In the genomic region with DNA sequence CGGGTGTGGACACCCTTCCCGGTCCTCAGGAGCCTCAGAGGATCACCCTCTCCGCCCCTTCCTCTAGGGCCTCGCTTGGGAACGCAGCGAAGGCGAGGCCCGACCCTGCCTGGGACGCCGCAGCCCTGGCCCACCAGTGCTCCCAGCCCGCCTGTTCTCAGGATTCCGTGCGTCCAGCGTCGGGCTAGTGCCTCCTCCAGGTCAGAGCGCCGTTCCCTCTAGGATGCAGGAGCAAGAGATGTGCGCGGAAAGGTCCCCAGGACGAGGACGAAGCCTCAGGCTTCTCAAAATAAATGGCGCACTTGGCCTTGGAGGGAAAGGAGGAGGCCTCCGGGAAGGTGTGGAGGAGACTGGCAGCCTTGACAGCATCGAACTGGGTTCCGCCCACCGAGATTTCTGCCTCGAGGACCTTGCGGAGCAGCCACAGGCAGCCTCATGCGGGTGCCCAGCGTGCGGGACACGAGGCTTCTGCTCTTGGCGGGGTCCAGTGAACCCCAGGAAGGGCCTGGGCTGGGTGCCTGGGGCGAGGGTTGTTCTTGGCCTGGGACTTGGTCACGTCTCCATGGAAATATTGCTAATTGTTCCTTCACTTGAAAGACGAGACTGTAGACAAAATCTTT, we compare ENCODE assay signal across 19 cellular contexts. TPM values are rescaled to one million over a fixed set of nuclear protein-coding genes. Genes with fewer than 3 reads are reported as not detected.
DNase-seq lines count a peak whose midpoint lies in the region; ATAC-seq and TF ChIP-seq lines count a peak whose summit lies in the region.
"Had no signal": no experiment of that assay in that cellular context is flagged by ENCODE, and none has a peak within 500 bp of the region (broad histone marks: within the 10 kb centered on the region; RNA-seq: fewer than 3 reads in every experiment).

No MANE protein-coding gene starts in this region.

- H3K14ac ChIP-seq in neuronal stem cell (ENCODE audit: low read length) (no peak overlapping the region), mesenchymal stem cell (ENCODE audit: low read length in 2 of 2) (no peak overlapping the region)

- peak; percentile 85 for ATAC-seq in WTC11
- no peak for ATAC-seq in HG02970 (IDR thresholded peaks at IDR 0.05; ENCODE audit: low FRiP score, unreplicated experiment)

- H3K27ac ChIP-seq in neuronal stem cell (replicated peaks; ENCODE audit: low read length) (no peak overlapping the region), mesenchymal stem cell (ENCODE audit: low read length, poor library complexity, severe bottlenecking) (no peak overlapping the region), mesendoderm (ENCODE audit: low read depth, low read length) (no peak overlapping the region)

- H3K23ac ChIP-seq in neuronal stem cell (ENCODE audit: low read depth, low read length, poor library complexity) = no peak overlapping the region
- no peak overlapping the region for H3K23ac ChIP-seq in mesenchymal stem cell (ENCODE audit: low read length in 2 of 2)
- H3K23ac ChIP-seq in mesendoderm (ENCODE audit: low read length) = no peak overlapping the region

- H3K27ac Mint-ChIP-seq in WTC11 = no peak overlapping the region
- H3K27ac Mint-ChIP-seq: CD4-positive, CD25-positive, alpha-beta regulatory T cell; CD8-positive, alpha-beta memory T cell; IgD-negative memory B cell had no signal

- H3K9me3 Mint-ChIP-seq in WTC11 = no peaks in the 10 kb centered on the region
- H3K9me3 Mint-ChIP-seq: IgD-negative memory B cell had no signal

- no peak overlapping the region for H4K91ac ChIP-seq in neuronal stem cell (ENCODE audit: low read depth, low read length, poor library complexity)
- H4K91ac ChIP-seq in mesenchymal stem cell (ENCODE audit: low read length) = no peak overlapping the region

- H3K4me3 Mint-ChIP-seq in WTC11 = no peak overlapping the region
- H3K4me3 Mint-ChIP-seq: CD4-positive, CD25-positive, alpha-beta regulatory T cell; CD8-positive, alpha-beta memory T cell; IgD-negative memory B cell had no signal

- H3K36me3 Mint-ChIP-seq in WTC11 = no peaks in the 10 kb centered on the region
- H3K36me3 Mint-ChIP-seq: CD4-positive, CD25-positive, alpha-beta regulatory T cell; CD8-positive, alpha-beta memory T cell; IgD-negative memory B cell had no signal

- no peak overlapping the region for H3K4me2 ChIP-seq in neuronal stem cell (ENCODE audit: insufficient read depth, low read length, poor library complexity, severe bottlenecking)
- H3K4me2 ChIP-seq in mesenchymal stem cell (ENCODE audit: low read length, poor library complexity, severe bottlenecking) = no peak overlapping the region
- no peak overlapping the region for H3K4me2 ChIP-seq in mesendoderm (ENCODE audit: low read length)

- H3K9me3 ChIP-seq in neuronal stem cell (replicated peaks in 1 of 2; ENCODE audit: control insufficient read depth in 2 of 2, insufficient read depth in 1 of 2, low read depth in 1 of 2, low read length in 2 of 2) (no peaks in the 10 kb centered on the region), mesenchymal stem cell (ENCODE audit: control insufficient read depth, low read length) (no peaks in the 10 kb centered on the region)
- H3K9me3 ChIP-seq: BE2C had no signal

- H2BK12ac ChIP-seq in neuronal stem cell (ENCODE audit: low read length) (no peak overlapping the region), mesenchymal stem cell (ENCODE audit: low read length in 2 of 2) (no peak overlapping the region)

- no peak overlapping the region for H2BK120ac ChIP-seq in neuronal stem cell (ENCODE audit: low read depth, low read length)
- H2BK120ac ChIP-seq in mesenchymal stem cell (ENCODE audit: low read depth, low read length) = no peak overlapping the region
- no peak overlapping the region for H2BK120ac ChIP-seq in mesendoderm (ENCODE audit: low read depth, low read length)

- peak overlapping the region; percentile 65 for H4K8ac ChIP-seq in neuronal stem cell (ENCODE audit: low read depth, low read length)
- no peak overlapping the region for H4K8ac ChIP-seq in mesenchymal stem cell (ENCODE audit: low read length)
- H4K8ac ChIP-seq in mesendoderm (ENCODE audit: low read depth, low read length) = no peak overlapping the region

- H3K27me3 Mint-ChIP-seq in WTC11 (ENCODE audit: low read depth) = no peaks in the 10 kb centered on the region

- H3K27me3 ChIP-seq in H7 (ENCODE audit: control insufficient read depth, insufficient read depth, low read length) = no peaks in the 10 kb centered on the region
- no peaks in the 10 kb centered on the region for H3K27me3 ChIP-seq in neuronal stem cell (ENCODE audit: control insufficient read depth in 3 of 3, insufficient read depth in 3 of 3, low read depth in 1 of 3, low read length in 3 of 3)
- no peaks in the 10 kb centered on the region for H3K27me3 ChIP-seq in mesenchymal stem cell (ENCODE audit: control insufficient read depth in 1 of 2, insufficient read depth in 1 of 2, low read length in 2 of 2)
- no peaks in the 10 kb centered on the region for H3K27me3 ChIP-seq in mesendoderm (ENCODE audit: insufficient read depth, low read length, poor library complexity)

- POLR2A ChIA-PET in WTC11 (lab: Charles Lee) = no interaction called here

- H3K4me1 Mint-ChIP-seq in WTC11 = peaks cover 3% of the 10 kb centered on the region; the same call in 1 of the 2 replicates
- H3K4me1 Mint-ChIP-seq: CD4-positive, CD25-positive, alpha-beta regulatory T cell; CD8-positive, alpha-beta memory T cell had no signal

- DNase-seq in H7 = peak; percentile 31
- peak; percentile 17 for DNase-seq in WTC11 (ENCODE audit: low spot score)
- DNase-seq in neuronal stem cell (ENCODE audit: low spot score) = no peak
- no peak for DNase-seq in mesenchymal stem cell
- DNase-seq in mesendoderm = no peak
- DNase-seq: ACHN; BE2C; C1 segment of cervical spinal cord; CD4-positive, CD25-positive, alpha-beta regulatory T cell; CD8-positive, alpha-beta memory T cell; COR-L47; DMS 273 treated with DMSO at 0.1 percent for 48 hours; DMS53; GDM1; GOT3; HCEC 1CT; KBM-7 had no signal

- H2BK5ac ChIP-seq in neuronal stem cell (ENCODE audit: low read length) (no peak overlapping the region), mesenchymal stem cell (ENCODE audit: low read depth, low read length, poor library complexity, severe bottlenecking) (no peak overlapping the region), mesendoderm (ENCODE audit: low read length) (no peak overlapping the region)

- CTCF ChIA-PET in WTC11 (lab: Charles Lee) = no interaction called here

- no peak overlapping the region for H3K56ac ChIP-seq in mesendoderm (ENCODE audit: low read length)

- no CpG with 5 or more reads among the region's 36 CpGs for WGBS in neuronal stem cell (ENCODE audit: extremely low coverage in 2 of 2, insufficient read length in 2 of 2, insufficient replicate concordance in 1 of 2), 2 donors
- 96% methylated on average over 36 of the region's 36 CpGs for WGBS in mesenchymal stem cell
- WGBS in mesendoderm (ENCODE audit: extremely low coverage, insufficient coverage, low lambda C conversion rate) = no CpG with 5 or more reads among the region's 36 CpGs

- H3K36me3 ChIP-seq in H7 (replicated peaks; ENCODE audit: control insufficient read depth, insufficient read depth, low read length) (no peaks in the 10 kb centered on the region), neuronal stem cell (replicated peaks in 1 of 2; ENCODE audit: control insufficient read depth in 2 of 2, insufficient read depth in 2 of 2, low read length in 2 of 2) (no peaks in the 10 kb centered on the region), mesenchymal stem cell (ENCODE audit: control insufficient read depth in 1 of 2, insufficient read depth in 2 of 2, low read depth in 1 of 2, low read length in 2 of 2) (no peaks in the 10 kb centered on the region), mesendoderm (ENCODE audit: control insufficient read depth, insufficient read depth, low read length) (no peaks in the 10 kb centered on the region)
- H3K36me3 ChIP-seq: BE2C had no signal

- H3K4ac ChIP-seq in neuronal stem cell (ENCODE audit: low read length) = peak overlapping the region; percentile 53
- no peak overlapping the region for H3K4ac ChIP-seq in mesenchymal stem cell (ENCODE audit: low read depth in 1 of 2, low read length in 2 of 2)
- H3K4ac ChIP-seq in mesendoderm (ENCODE audit: low read depth, low read length) = no peak overlapping the region

- peak overlapping the region; percentile 70 for H3K18ac ChIP-seq in neuronal stem cell (ENCODE audit: low read length)
- H3K18ac ChIP-seq in mesenchymal stem cell (ENCODE audit: low read depth in 1 of 2, low read length in 2 of 2) = no peak overlapping the region
- H3K18ac ChIP-seq in mesendoderm (ENCODE audit: low read length) = no peak overlapping the region

- H3K79me1 ChIP-seq in neuronal stem cell (ENCODE audit: low read depth, low read length) = no peaks in the 10 kb centered on the region
- H3K79me1 ChIP-seq in mesenchymal stem cell (replicated peaks; ENCODE audit: low read length, poor library complexity, severe bottlenecking) = no peaks in the 10 kb centered on the region
- no peaks in the 10 kb centered on the region for H3K79me1 ChIP-seq in mesendoderm (ENCODE audit: low read length)

- H2AK5ac ChIP-seq in neuronal stem cell (ENCODE audit: low read depth, low read length) = peak overlapping the region; percentile 52
- H2AK5ac ChIP-seq in mesenchymal stem cell (ENCODE audit: low read length, severe bottlenecking) = no peak overlapping the region
- H2AK5ac ChIP-seq in mesendoderm (ENCODE audit: low read length) = no peak overlapping the region

- H4K5ac ChIP-seq in mesendoderm (ENCODE audit: low read length) = no peak overlapping the region

- H2AFZ ChIP-seq in neuronal stem cell (ENCODE audit: low read length) (no peak overlapping the region), mesenchymal stem cell (ENCODE audit: low read depth, low read length) (no peak overlapping the region)

- no peaks in the 10 kb centered on the region for H3K79me2 ChIP-seq in mesendoderm (ENCODE audit: control insufficient read depth, insufficient read depth, low read length)

- H3K4me1 ChIP-seq in neuronal stem cell (ENCODE audit: control insufficient read depth in 2 of 2, insufficient read depth in 1 of 2, low read depth in 1 of 2, low read length in 2 of 2) = no peaks in the 10 kb centered on the region
- H3K4me1 ChIP-seq in mesenchymal stem cell (ENCODE audit: control insufficient read depth, insufficient read depth, low read depth, low read length) = no peaks in the 10 kb centered on the region
- H3K4me1 ChIP-seq in mesendoderm (ENCODE audit: control insufficient read depth, low read depth, low read length) = no peaks in the 10 kb centered on the region
- H3K4me1 ChIP-seq: BE2C had no signal

- H3K4me3 ChIP-seq in H7 (ENCODE audit: insufficient read depth, low read depth, low read length) (no peak overlapping the region), neuronal stem cell (ENCODE audit: low read length in 2 of 2) (peak overlapping the region in 1 of 2 donors; percentile 24), mesenchymal stem cell (ENCODE audit: insufficient read depth in 1 of 2, low read depth in 1 of 2, low read length in 2 of 2) (no peak overlapping the region), mesendoderm (ENCODE audit: low read length) (no peak overlapping the region)

- H3K9ac ChIP-seq in neuronal stem cell (ENCODE audit: low read depth, low read length, poor library complexity) (no peak overlapping the region), mesenchymal stem cell (ENCODE audit: low read length) (no peak overlapping the region), mesendoderm (ENCODE audit: low read length) (no peak overlapping the region)

- no peak for TF ChIP-seq CTCF in WTC11 (IDR thresholded peaks at IDR 0.05)

- no peak overlapping the region for H2BK15ac ChIP-seq in neuronal stem cell (ENCODE audit: low read length)
- no peak overlapping the region for H2BK15ac ChIP-seq in mesenchymal stem cell (ENCODE audit: low read depth, poor library complexity, severe bottlenecking)
- H2BK15ac ChIP-seq in mesendoderm (replicated peaks; ENCODE audit: low read depth) = no peak overlapping the region

RNA-seq across cellular contexts. Expression of gene PITX2, which starts 35.1 kb away (rescaled TPM):
- 87.1 and 92.3 TPM in 2 replicates for total RNA-seq in H7 (2014; rRNA removed; shearing (Covaris generic))
- total RNA-seq in WTC11 (2021) = 11.3 to 24.9 TPM (median 12.2 TPM) in 3 replicates
- polyA plus RNA-seq in neuronal stem cell (2013, experiment 1 of 2) = not detected
- polyA plus RNA-seq in neuronal stem cell (2013, experiment 2 of 2) = 0.04 TPM
- 26.4 TPM for polyA plus RNA-seq in mesenchymal stem cell (2013, experiment 1 of 2)
- 25.9 TPM for polyA plus RNA-seq in mesenchymal stem cell (2013, experiment 2 of 2)
- 81.8 TPM for polyA plus RNA-seq in mesendoderm (2013, experiment 1 of 2)
- 77.4 TPM for polyA plus RNA-seq in mesendoderm (2013, experiment 2 of 2)
- total RNA-seq: CD4-positive, CD25-positive, alpha-beta regulatory T cell; CD8-positive, alpha-beta memory T cell had no signal
- polyA plus RNA-seq: CD4-positive, CD25-positive, alpha-beta regulatory T cell; CD8-positive, alpha-beta memory T cell; IgD-negative memory B cell had no signal

Comparison
In these comparisons a context has a peak if more than half of its experiments do, and no peak if none do; other contexts are left out.
1. DNase-seq: peak in H7 (single experiment) and WTC11 (single experiment); none in neuronal stem cell (single experiment), mesenchymal stem cell (single experiment) and mesendoderm (single experiment).